ENCODE assay signal across 8 cellular contexts in genomic region chr13:107203146-107203847, GRCh38.
DNase-seq lines count a peak whose midpoint lies in the region; ATAC-seq and TF ChIP-seq lines count a peak whose summit lies in the region.

No MANE protein-coding gene starts in this region.

- H3K27ac ChIP-seq in A673 (ENCODE audit: low read depth, low read length, poor library complexity, severe bottlenecking) (no peak overlapping the region), RWPE2 (ENCODE audit: poor library complexity, severe bottlenecking) (no peak overlapping the region), hepatocyte (no peak overlapping the region)

- CTCF ChIA-PET in A673 (lab: Charles Lee): interaction anchor here (0.5 to 1.3 kb wide), 5 partner anchors 14 to 664 kb away, joined by 3 to 5 read pairs (median 3); a partner anchor contains a TSS

- POLR2A ChIA-PET in A673 (lab: Charles Lee; ENCODE audit: low non-redundant PET): no interaction called here

- ATAC-seq in GM19397 (IDR thresholded peaks at IDR 0.05; ENCODE audit: unreplicated experiment) (peak; percentile 41), RWPE2 (ENCODE audit: low read depth) (no peak)

- WGBS in hepatocyte (ENCODE audit: low lambda C conversion rate, missing lambda C conversion rate): 69% methylated on average over 11 of the region's 11 CpGs

- TF ChIP-seq CTCF in A673 (conservative IDR thresholded peaks at IDR 0.05; ENCODE audit: low read depth, low read length) (peak; percentile 75), RWPE2 (IDR thresholded peaks at IDR 0.05; ENCODE audit: poor library complexity, severe bottlenecking) (peak; percentile 20), hepatocyte (IDR thresholded peaks at IDR 0.05; ENCODE audit: poor library complexity) (peak; percentile 41)

- no TSS peak for BruUV-seq in A673 (replicated peaks; lab: Mats Ljungman, UMichigan)

- no peaks in the 10 kb centered on the region for H3K9me3 ChIP-seq in A673 (ENCODE audit: low read depth, low read length, poor library complexity, severe bottlenecking)
- no peaks in the 10 kb centered on the region for H3K9me3 ChIP-seq in RWPE2 (ENCODE audit: severe bottlenecking)
- no peaks in the 10 kb centered on the region for H3K9me3 ChIP-seq in hepatocyte (ENCODE audit: low read depth)

- DNase-seq in A673 (ENCODE audit: low spot score) (peak; percentile 68), RWPE2 (ENCODE audit: low spot score) (no peak), hepatocyte (ENCODE audit: low spot score) (peak; percentile 46), MV-4-11 (lab: John Stamatoyannopoulos, UW) (no peak), Ammon's horn (ENCODE audit: low spot score) (no peak)
- no peak for DNase-seq in central memory CD4-positive, alpha-beta T cell
- DNase-seq in activated CD4-positive, alpha-beta T cell treated with anti-CD3 and anti-CD28 coated beads for 4 hours: no peak

- H3K27me3 ChIP-seq in A673 (replicated peaks; ENCODE audit: insufficient read depth, low read depth, low read length, poor library complexity): no peaks in the 10 kb centered on the region
- no peaks in the 10 kb centered on the region for H3K27me3 ChIP-seq in RWPE2 (ENCODE audit: insufficient read depth, poor library complexity, severe bottlenecking)
- no peaks in the 10 kb centered on the region for H3K27me3 ChIP-seq in hepatocyte

- H3K36me3 ChIP-seq in A673 (ENCODE audit: insufficient read depth, low read length, poor library complexity, severe bottlenecking) (no peaks in the 10 kb centered on the region), RWPE2 (ENCODE audit: low read depth) (no peaks in the 10 kb centered on the region), hepatocyte (replicated peaks; ENCODE audit: insufficient read depth, low read depth) (no peaks in the 10 kb centered on the region)

- no peak overlapping the region for H2AFZ ChIP-seq in hepatocyte

- H3K4me3 ChIP-seq in A673 (ENCODE audit: low read depth, low read length, poor library complexity, severe bottlenecking) (no peak overlapping the region), RWPE2 (ENCODE audit: severe bottlenecking) (no peak overlapping the region), hepatocyte (no peak overlapping the region)

- no peak overlapping the region for H3K4me2 ChIP-seq in hepatocyte

- no peaks in the 10 kb centered on the region for H3K79me2 ChIP-seq in hepatocyte

- H3K9me2 ChIP-seq in hepatocyte (replicated peaks; ENCODE audit: insufficient read depth): no peaks in the 10 kb centered on the region

- H4K20me1 ChIP-seq in hepatocyte (ENCODE audit: insufficient read depth, poor library complexity, severe bottlenecking): no peaks in the 10 kb centered on the region

- H3K4me1 ChIP-seq in A673 (ENCODE audit: insufficient read depth, low read length, poor library complexity, severe bottlenecking): peaks cover 19% of the 10 kb centered on the region
- peaks cover 4% of the 10 kb centered on the region for H3K4me1 ChIP-seq in RWPE2 (ENCODE audit: insufficient read depth, poor library complexity, severe bottlenecking)
- no peaks in the 10 kb centered on the region for H3K4me1 ChIP-seq in hepatocyte (ENCODE audit: insufficient read depth)

- intact Hi-C loops in A673 (cut with micrococcal nuclease; ENCODE audit: unreplicated experiment): no loop called here

Comparison
In these comparisons a context has a peak if more than half of its experiments do, and no peak if none do; other contexts are left out.
1. DNase-seq: peak in A673 (single experiment) and hepatocyte (single experiment); none in RWPE2 (single experiment), central memory CD4-positive, alpha-beta T cell (single experiment), MV-4-11 (single experiment), Ammon's horn (single experiment) and activated CD4-positive, alpha-beta T cell treated with anti-CD3 and anti-CD28 coated beads for 4 hours (0 of 2).
2. CTCF ChIP-seq: peak in every context shown above with its lines; median percentile 75 in A673; 41 in hepatocyte; 20 in RWPE2.